ENCODE assay signal across 9 cellular contexts in genomic region chr9:128245293-128246151, GRCh38. TPM values are rescaled to one million over a fixed set of nuclear protein-coding genes. Genes with fewer than 3 reads are reported as not detected.
DNase-seq lines count a peak whose midpoint lies in the region; ATAC-seq and TF ChIP-seq lines count a peak whose summit lies in the region.
"Had no signal": no experiment of that assay in that cellular context is flagged by ENCODE, and none has a peak within 500 bp of the region (broad histone marks: within the 10 kb centered on the region; RNA-seq: fewer than 3 reads in every experiment).

No MANE protein-coding gene starts in this region.

- peaks cover 4% of the 10 kb centered on the region for H3K27me3 Mint-ChIP-seq in nephron progenitor cell (ENCODE audit: low read depth, poor library complexity)
- H3K27me3 Mint-ChIP-seq in Caco-2 (ENCODE audit: insufficient read depth, unreplicated experiment) = no peaks in the 10 kb centered on the region

- H3K27ac ChIP-seq in OCI-LY7 (ENCODE audit: low read depth, low read length, poor library complexity, severe bottlenecking) (no peak overlapping the region), esophagus muscularis mucosa (replicated peaks in 1 of 4) (peak overlapping the region; percentile 68 to 79 (median 72)), caudate nucleus (ENCODE audit: low read depth, low read length) (no peak overlapping the region)

- no peaks in the 10 kb centered on the region for H3K79me2 ChIP-seq in OCI-LY7 (ENCODE audit: insufficient read depth, low read depth, low read length)

- TF ChIP-seq POLR2A in esophagus muscularis mucosa (IDR thresholded peaks at IDR 0.05; ENCODE audit: low read depth) = no peak

- no peak for ATAC-seq in GM21576 (IDR thresholded peaks at IDR 0.05; ENCODE audit: unreplicated experiment)

- H3K27ac Mint-ChIP-seq in nephron progenitor cell = peak overlapping the region; percentile 82
- H3K27ac Mint-ChIP-seq in Caco-2 (ENCODE audit: unreplicated experiment) = no peak overlapping the region

- H3K9me3 Mint-ChIP-seq in nephron progenitor cell (no peaks in the 10 kb centered on the region), Caco-2 (ENCODE audit: unreplicated experiment) (no peaks in the 10 kb centered on the region)

- WGBS in esophagus muscularis mucosa = 55% methylated on average over 13 of the region's 18 CpGs

- H3K9me2 ChIP-seq in OCI-LY7 (ENCODE audit: insufficient read depth, low read length) = no peaks in the 10 kb centered on the region

- H3K36me3 ChIP-seq in OCI-LY7 (ENCODE audit: insufficient read depth, low read length) (no peaks in the 10 kb centered on the region), esophagus muscularis mucosa (peaks cover 0 to 3% (median 0%) of the 10 kb centered on the region in 4 donors), Caco-2 (ENCODE audit: control insufficient read depth, insufficient read depth, low read length) (no peaks in the 10 kb centered on the region)
- H3K36me3 ChIP-seq: adrenal gland had no signal

- POLR2A ChIA-PET in OCI-LY7 (lab: Charles Lee) = interaction anchor here (0.7 kb wide), 1 partner anchor 44 kb away, joined by 3 read pairs; no protein-coding TSS in a partner anchor
- POLR2A ChIA-PET in Caco-2 (lab: Charles Lee) = no interaction called here

- H3K27me3 ChIP-seq in esophagus muscularis mucosa (peaks cover 0 to 10% (median 0%) of the 10 kb centered on the region in 4 donors), Caco-2 (replicated peaks; ENCODE audit: control insufficient read depth, insufficient read depth, low read length) (no peaks in the 10 kb centered on the region)
- H3K27me3 ChIP-seq: adrenal gland had no signal

- no peak for TF ChIP-seq EP300 in esophagus muscularis mucosa (IDR thresholded peaks at IDR 0.05)

- H4K20me1 ChIP-seq in OCI-LY7 (ENCODE audit: insufficient read depth, low read length) = no peaks in the 10 kb centered on the region

- intact Hi-C loops in OCI-LY7 (cut with micrococcal nuclease; ENCODE audit: unreplicated experiment) = no loop called here
- intact Hi-C loops in esophagus muscularis mucosa (cut with DNase I) = no loop called here
- intact Hi-C loops in Caco-2 (cut with micrococcal nuclease; ENCODE audit: unreplicated experiment) = no loop called here

- H3K4me3 ChIP-seq in OCI-LY7 (ENCODE audit: low read depth, low read length, poor library complexity, severe bottlenecking) (no peak overlapping the region), esophagus muscularis mucosa (peak overlapping the region in 3 of 4 donors; percentile 41 to 59 (median 48)), Caco-2 (ENCODE audit: low read depth, low read length) (no peak overlapping the region)

- CTCF ChIA-PET in OCI-LY7 (lab: Charles Lee; ENCODE audit: unreplicated experiment) = interaction anchor here (0.6 to 0.7 kb wide), 2 partner anchors 24 to 50 kb away, joined by 4 to 12 read pairs; no protein-coding TSS in a partner anchor
- CTCF ChIA-PET in Caco-2 (lab: Charles Lee) = interaction anchor here (1.4 kb wide), 1 partner anchor 9 kb away, joined by 3 read pairs; no protein-coding TSS in a partner anchor

- no TSS peak for BruUV-seq in OCI-LY7 (replicated peaks; lab: Mats Ljungman, UMichigan)
- no TSS peak for BruUV-seq in Caco-2 (replicated peaks; lab: Mats Ljungman, UMichigan)

- H3K36me3 Mint-ChIP-seq in nephron progenitor cell (ENCODE audit: low read depth) (peaks cover 14% of the 10 kb centered on the region), Caco-2 (ENCODE audit: insufficient read depth, unreplicated experiment) (peaks cover 5% of the 10 kb centered on the region)

- H3K4me2 ChIP-seq in OCI-LY7 (ENCODE audit: low read length) = no peak overlapping the region

- peak; percentile 76 for DNase-seq in ELF-1 (ENCODE audit: low read depth, low spot score)
- no peak for DNase-seq in OCI-LY7 (ENCODE audit: low spot score)
- no peak for DNase-seq in esophagus muscularis mucosa (ENCODE audit: extremely low spot score)
- DNase-seq in nephron progenitor cell = peak; percentile 66
- DNase-seq in caudate nucleus (lab: John Stamatoyannopoulos, UW) = no peak
- DNase-seq in stimulated activated naive CD4-positive, alpha-beta T cell treated with Interleukin-2 at 50 U/mL for 16 hours (lab: John Stamatoyannopoulos, UW) = no peak
- DNase-seq in Caco-2 = no peak

- no peaks in the 10 kb centered on the region for H3K9me3 ChIP-seq in OCI-LY7 (ENCODE audit: low read length)
- H3K9me3 ChIP-seq in esophagus muscularis mucosa = no peaks in the 10 kb centered on the region
- no peaks in the 10 kb centered on the region for H3K9me3 ChIP-seq in Caco-2
- H3K9me3 ChIP-seq: adrenal gland had no signal

- H3K4me3 Mint-ChIP-seq in nephron progenitor cell = peak overlapping the region; percentile 41
- no peak overlapping the region for H3K4me3 Mint-ChIP-seq in Caco-2 (ENCODE audit: unreplicated experiment)

- peaks cover 61% of the 10 kb centered on the region for H3K4me1 Mint-ChIP-seq in nephron progenitor cell
- peaks cover 5% of the 10 kb centered on the region for H3K4me1 Mint-ChIP-seq in Caco-2 (ENCODE audit: low read depth, unreplicated experiment)

- peaks cover 22% of the 10 kb centered on the region for H3K4me1 ChIP-seq in OCI-LY7 (ENCODE audit: insufficient read depth, low read length, poor library complexity, severe bottlenecking)
- peaks cover 20 to 46% (median 37%) of the 10 kb centered on the region in 4 donors for H3K4me1 ChIP-seq in esophagus muscularis mucosa
- no peaks in the 10 kb centered on the region for H3K4me1 ChIP-seq in Caco-2

- TF ChIP-seq CTCF in OCI-LY7 (conservative IDR thresholded peaks at IDR 0.05; ENCODE audit: low read length) (no peak), esophagus muscularis mucosa (IDR thresholded peaks at IDR 0.05) (no peak), nephron progenitor cell (IDR thresholded peaks at IDR 0.05) (no peak), Caco-2 (IDR thresholded peaks at IDR 0.05; ENCODE audit: insufficient read depth in 1 of 2, low read depth in 1 of 2, low read length in 1 of 2, severe bottlenecking in 1 of 2, unreplicated experiment in 1 of 2) (no peak)

- H2AFZ ChIP-seq in OCI-LY7 (ENCODE audit: low read length) = peak overlapping the region; percentile 3; the same call in 1 of the 2 replicates

RNA-seq across cellular contexts. Expression of gene GOLGA2, which starts 30.3 kb away (rescaled TPM):
- total RNA-seq in OCI-LY7 (2014; rRNA removed; shearing (Covaris generic)) = 28.2 and 44.0 TPM in 2 replicates
- total RNA-seq in OCI-LY7 (2022) (58.2 and 70.6 TPM in 2 replicates), esophagus muscularis mucosa (100 to 1,000 TPM in 2 of 4 donors, 10 to 100 TPM in 2; 71.1 to 108 (median 101) TPM), Caco-2 (2022) (97.7 and 102 TPM in 2 replicates)

RNA-seq across cellular contexts. Expression of gene SWI5, which starts 30.6 kb away (rescaled TPM):
- 22.7 and 26.2 TPM in 2 replicates for total RNA-seq in OCI-LY7 (2014; rRNA removed; shearing (Covaris generic))
- 16.8 and 18.2 TPM in 2 replicates for total RNA-seq in OCI-LY7 (2022)
- 10 to 100 TPM; 16.2 to 26.6 (median 21.0) TPM for total RNA-seq in esophagus muscularis mucosa
- total RNA-seq in Caco-2 (2022) = 18.0 and 19.8 TPM in 2 replicates

RNA-seq across cellular contexts. Expression of gene DNM1, which starts 42.3 kb away (rescaled TPM):
- 0.08 and 0.35 TPM in 2 replicates for total RNA-seq in OCI-LY7 (2014; rRNA removed; shearing (Covaris generic))
- 0.98 and 1.8 TPM in 2 replicates for total RNA-seq in OCI-LY7 (2022)
- total RNA-seq in esophagus muscularis mucosa = 10 to 100 TPM; 10.9 to 27.0 (median 16.8) TPM
- total RNA-seq in Caco-2 (2022) = 3.9 and 5.2 TPM in 2 replicates

RNA-seq across cellular contexts. Expression of gene CIZ1, which starts 54.1 kb away (rescaled TPM):
- 45.4 and 47.7 TPM in 2 replicates for total RNA-seq in OCI-LY7 (2014; rRNA removed; shearing (Covaris generic))
- 121 and 142 TPM in 2 replicates for total RNA-seq in OCI-LY7 (2022)
- 100 to 1,000 TPM in 1 of 4 donors, 10 to 100 TPM in 3; 57.5 to 110 (median 73.2) TPM for total RNA-seq in esophagus muscularis mucosa
- 154 and 187 TPM in 2 replicates for total RNA-seq in Caco-2 (2022)

Comparison
In these comparisons a context has a peak if more than half of its experiments do, and no peak if none do; other contexts are left out.
1. DNase-seq: peak in ELF-1 (single experiment) and nephron progenitor cell (single experiment); none in OCI-LY7 (single experiment), esophagus muscularis mucosa (single experiment), caudate nucleus (0 of 61), stimulated activated naive CD4-positive, alpha-beta T cell treated with Interleukin-2 at 50 U/mL for 16 hours (single experiment) and Caco-2 (0 of 2).
2. H3K27ac ChIP-seq: peak in esophagus muscularis mucosa (4 of 4); none in OCI-LY7 (single experiment) and caudate nucleus (single experiment).
3. H3K4me3 ChIP-seq: peak in esophagus muscularis mucosa (3 of 4); none in OCI-LY7 (single experiment) and Caco-2 (single experiment).